ENCODE assay signal across 14 cellular contexts in genomic region chr1:211605613-211606326, GRCh38. TPM values are rescaled to one million over a fixed set of nuclear protein-coding genes. Genes with fewer than 3 reads are reported as not detected.
A peak's percentile ranks its signal among the peaks of the same experiment; 100 is the strongest.
DNase-seq lines count a peak whose midpoint lies in the region; ATAC-seq and TF ChIP-seq lines count a peak whose summit lies in the region.
"Had no signal": no experiment of that assay in that cellular context is flagged by ENCODE, and none has a peak within 500 bp of the region (broad histone marks: within the 10 kb centered on the region; RNA-seq: fewer than 3 reads in every experiment).

No MANE protein-coding gene starts in this region.

- TF ChIP-seq POLR2A in NB4 (IDR thresholded peaks at IDR 0.05; ENCODE audit: extremely low read depth, insufficient read length): no peak

- intact Hi-C loops in dendritic cell treated with granulocyte-macrophage colony-stimulating factor and Interleukin-4, amounts not matched to agents 40 ng/mL and 50 ng/mL, for 4 days (cut with micrococcal nuclease): loop anchor here (2.0 kb wide), 2 partner anchors 15 to 27 kb away; partner anchors contain the start of gene SLC30A1

- peaks cover 24% of the 10 kb centered on the region for H3K4me1 Mint-ChIP-seq in activated CD4-positive, alpha-beta T cell treated with anti-CD3 and anti-CD28 coated beads, Interleukin-2, amount 10 ng/mL, durations not matched to agents 7 days and 5 days
- peaks cover 71% of the 10 kb centered on the region for H3K4me1 Mint-ChIP-seq in dendritic cell treated with granulocyte-macrophage colony-stimulating factor and Interleukin-4, amounts not matched to agents 40 ng/mL and 50 ng/mL, for 4 days (ENCODE audit: low read depth)
- H3K4me1 Mint-ChIP-seq in stimulated activated memory B cell treated with anti-CD40 and anti-IgM and Interleukin-4, amounts not matched to agents 10 μg/mL and 1 μg/mL and 100 μg/mL, for 72 hours: peaks cover 39% of the 10 kb centered on the region

- H3K9me3 Mint-ChIP-seq in activated CD4-positive, alpha-beta T cell treated with anti-CD3 and anti-CD28 coated beads, Interleukin-2, amount 10 ng/mL, durations not matched to agents 7 days and 5 days: no peaks in the 10 kb centered on the region
- H3K9me3 Mint-ChIP-seq in dendritic cell treated with granulocyte-macrophage colony-stimulating factor and Interleukin-4, amounts not matched to agents 40 ng/mL and 50 ng/mL, for 4 days: no peaks in the 10 kb centered on the region
- no peaks in the 10 kb centered on the region for H3K9me3 Mint-ChIP-seq in stimulated activated memory B cell treated with anti-CD40 and anti-IgM and Interleukin-4, amounts not matched to agents 10 μg/mL and 1 μg/mL and 100 μg/mL, for 72 hours

- POLR2A ChIA-PET in activated CD4-positive, alpha-beta T cell treated with anti-CD3 and anti-CD28 coated beads, Interleukin-2, amount 10 ng/mL, durations not matched to agents 7 days and 5 days (lab: Charles Lee): no interaction called here

- H3K36me3 Mint-ChIP-seq in activated CD4-positive, alpha-beta T cell treated with anti-CD3 and anti-CD28 coated beads, Interleukin-2, amount 10 ng/mL, durations not matched to agents 7 days and 5 days (ENCODE audit: low read depth): peaks cover 2% of the 10 kb centered on the region
- peaks cover 9% of the 10 kb centered on the region for H3K36me3 Mint-ChIP-seq in dendritic cell treated with granulocyte-macrophage colony-stimulating factor and Interleukin-4, amounts not matched to agents 40 ng/mL and 50 ng/mL, for 4 days (ENCODE audit: low read depth)
- H3K36me3 Mint-ChIP-seq in stimulated activated memory B cell treated with anti-CD40 and anti-IgM and Interleukin-4, amounts not matched to agents 10 μg/mL and 1 μg/mL and 100 μg/mL, for 72 hours: no peaks in the 10 kb centered on the region

- TF ChIP-seq CTCF in NB4 (IDR thresholded peaks at IDR 0.05; ENCODE audit: low read depth, low read length): no peak

- no peak for ATAC-seq in stimulated activated memory B cell treated with anti-CD40 and anti-IgM and Interleukin-4, amounts not matched to agents 10 μg/mL and 1 μg/mL and 100 μg/mL, for 72 hours
- ATAC-seq in GM21786 (IDR thresholded peaks at IDR 0.05; ENCODE audit: unreplicated experiment) (no peak), HG03139 (IDR thresholded peaks at IDR 0.05; ENCODE audit: unreplicated experiment) (no peak)

- peak overlapping the region; percentile 90 for H3K4me3 ChIP-seq in NB4 (ENCODE audit: low read depth, low read length)

- DNase-seq in activated CD4-positive, alpha-beta T cell treated with anti-CD3 and anti-CD28 coated beads, Interleukin-2, amount 10 ng/mL, durations not matched to agents 7 days and 5 days: no peak
- no peak for DNase-seq in activated CD4-positive, alpha-beta T cell treated with anti-CD3 and anti-CD28 coated beads for 4 hours
- no peak for DNase-seq in NB4 (ENCODE audit: low read depth)
- no peak for DNase-seq in COR-L47 (lab: John Stamatoyannopoulos, UW)
- DNase-seq: ACHN; activated CD4-positive, alpha-beta T cell treated with anti-CD3 and anti-CD28 coated beads for 1 hour; HCEC 1CT; NCI-H187 treated with DMSO at 0.1 percent for 48 hours; NCI-H774; sigmoid colon had no signal

- H3K4me3 Mint-ChIP-seq in activated CD4-positive, alpha-beta T cell treated with anti-CD3 and anti-CD28 coated beads, Interleukin-2, amount 10 ng/mL, durations not matched to agents 7 days and 5 days: peak overlapping the region; percentile 62
- H3K4me3 Mint-ChIP-seq in dendritic cell treated with granulocyte-macrophage colony-stimulating factor and Interleukin-4, amounts not matched to agents 40 ng/mL and 50 ng/mL, for 4 days: peak overlapping the region; percentile 84
- peak overlapping the region; percentile 95 for H3K4me3 Mint-ChIP-seq in stimulated activated memory B cell treated with anti-CD40 and anti-IgM and Interleukin-4, amounts not matched to agents 10 μg/mL and 1 μg/mL and 100 μg/mL, for 72 hours

- no peak overlapping the region for H3K27ac Mint-ChIP-seq in activated CD4-positive, alpha-beta T cell treated with anti-CD3 and anti-CD28 coated beads, Interleukin-2, amount 10 ng/mL, durations not matched to agents 7 days and 5 days
- H3K27ac Mint-ChIP-seq in dendritic cell treated with granulocyte-macrophage colony-stimulating factor and Interleukin-4, amounts not matched to agents 40 ng/mL and 50 ng/mL, for 4 days: peak overlapping the region; percentile 97
- H3K27ac Mint-ChIP-seq in stimulated activated memory B cell treated with anti-CD40 and anti-IgM and Interleukin-4, amounts not matched to agents 10 μg/mL and 1 μg/mL and 100 μg/mL, for 72 hours: peak overlapping the region; percentile 97

- H3K27me3 Mint-ChIP-seq in activated CD4-positive, alpha-beta T cell treated with anti-CD3 and anti-CD28 coated beads, Interleukin-2, amount 10 ng/mL, durations not matched to agents 7 days and 5 days: no peaks in the 10 kb centered on the region
- H3K27me3 Mint-ChIP-seq in dendritic cell treated with granulocyte-macrophage colony-stimulating factor and Interleukin-4, amounts not matched to agents 40 ng/mL and 50 ng/mL, for 4 days: no peaks in the 10 kb centered on the region
- no peaks in the 10 kb centered on the region for H3K27me3 Mint-ChIP-seq in stimulated activated memory B cell treated with anti-CD40 and anti-IgM and Interleukin-4, amounts not matched to agents 10 μg/mL and 1 μg/mL and 100 μg/mL, for 72 hours

- CTCF ChIA-PET in activated CD4-positive, alpha-beta T cell treated with anti-CD3 and anti-CD28 coated beads, Interleukin-2, amount 10 ng/mL, durations not matched to agents 7 days and 5 days (lab: Charles Lee): interaction anchor here (0.9 to 2.4 kb wide), 6 partner anchors 9 to 37 kb away, joined by 3 to 11 read pairs (median 6); partner anchors contain the start of gene SLC30A1

RNA-seq across cellular contexts. Expression of gene SLC30A1, which starts 26.8 kb away (rescaled TPM):
- 1 to 10 TPM; 9.3 to 9.6 TPM for total RNA-seq in activated CD4-positive, alpha-beta T cell treated with anti-CD3 and anti-CD28 coated beads, Interleukin-2, amount 10 ng/mL, durations not matched to agents 7 days and 5 days
